ENCODE assay signal across 1 cellular context in genomic region chr16:85420501-85421337, GRCh38.
TF ChIP-seq lines count a peak whose summit lies in the region.

No MANE protein-coding gene starts in this region.

TF ChIP-seq in HepG2, 621 proteins besides CTCF, POLR2A, EP300 and RAD21 (continued from another document and continues in another):
- TF ChIP-seq BCLAF1 (IDR thresholded peaks at IDR 0.05): no peak
- TF ChIP-seq, protein P1, sequence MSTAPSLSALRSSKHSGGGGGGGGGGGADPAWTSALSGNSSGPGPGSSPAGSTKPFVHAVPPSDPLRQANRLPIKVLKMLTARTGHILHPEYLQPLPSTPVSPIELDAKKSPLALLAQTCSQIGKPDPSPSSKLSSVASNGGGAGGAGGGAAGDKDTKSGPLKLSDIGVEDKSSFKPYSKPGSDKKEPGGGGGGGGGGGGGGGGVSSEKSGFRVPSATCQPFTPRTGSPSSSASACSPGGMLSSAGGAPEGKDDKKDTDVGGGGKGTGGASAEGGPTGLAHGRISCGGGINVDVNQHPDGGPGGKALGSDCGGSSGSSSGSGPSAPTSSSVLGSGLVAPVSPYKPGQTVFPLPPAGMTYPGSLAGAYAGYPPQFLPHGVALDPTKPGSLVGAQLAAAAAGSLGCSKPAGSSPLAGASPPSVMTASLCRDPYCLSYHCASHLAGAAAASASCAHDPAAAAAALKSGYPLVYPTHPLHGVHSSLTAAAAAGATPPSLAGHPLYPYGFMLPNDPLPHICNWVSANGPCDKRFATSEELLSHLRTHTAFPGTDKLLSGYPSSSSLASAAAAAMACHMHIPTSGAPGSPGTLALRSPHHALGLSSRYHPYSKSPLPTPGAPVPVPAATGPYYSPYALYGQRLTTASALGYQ (CRISPR knock-in tag; IDR thresholded peaks at IDR 0.05): no peak; the same call in 1 of the 2 replicates
- TF ChIP-seq ZNF484 (CRISPR knock-in tag; IDR thresholded peaks at IDR 0.05; ENCODE audit: borderline replicate concordance, low read depth): no peak; the same call in 1 of the 2 replicates
- TF ChIP-seq IRF9 (CRISPR knock-in tag; IDR thresholded peaks at IDR 0.05; ENCODE audit: borderline replicate concordance): peak; percentile 78; the same call in 1 of the 2 replicates
- TF ChIP-seq ZNF12 (CRISPR knock-in tag; IDR thresholded peaks at IDR 0.05): 0 out of 2 replicates have a peak, but pooled peaks have one; percentile 18
- TF ChIP-seq HNF1B (CRISPR knock-in tag; IDR thresholded peaks at IDR 0.05): 0 out of 2 replicates have a peak, but pooled peaks have one; percentile 19
- peak; percentile 55 for TF ChIP-seq MLX (CRISPR knock-in tag; IDR thresholded peaks at IDR 0.05)
- peak; percentile 85 for TF ChIP-seq USF2 (IDR thresholded peaks at IDR 0.05; ENCODE audit: low read depth, low read length)
- peak; percentile 95 for TF ChIP-seq USF2 (CRISPR knock-in tag; IDR thresholded peaks at IDR 0.05; ENCODE audit: borderline replicate concordance)
- TF ChIP-seq ASH2L (IDR thresholded peaks at IDR 0.05; ENCODE audit: insufficient read length, low read depth, low read length): no peak
- no peak for TF ChIP-seq TRAFD1 (CRISPR knock-in tag; IDR thresholded peaks at IDR 0.05; ENCODE audit: borderline replicate concordance)
- no peak for TF ChIP-seq ZNF3 (CRISPR knock-in tag; IDR thresholded peaks at IDR 0.05)
- TF ChIP-seq, protein P2, sequence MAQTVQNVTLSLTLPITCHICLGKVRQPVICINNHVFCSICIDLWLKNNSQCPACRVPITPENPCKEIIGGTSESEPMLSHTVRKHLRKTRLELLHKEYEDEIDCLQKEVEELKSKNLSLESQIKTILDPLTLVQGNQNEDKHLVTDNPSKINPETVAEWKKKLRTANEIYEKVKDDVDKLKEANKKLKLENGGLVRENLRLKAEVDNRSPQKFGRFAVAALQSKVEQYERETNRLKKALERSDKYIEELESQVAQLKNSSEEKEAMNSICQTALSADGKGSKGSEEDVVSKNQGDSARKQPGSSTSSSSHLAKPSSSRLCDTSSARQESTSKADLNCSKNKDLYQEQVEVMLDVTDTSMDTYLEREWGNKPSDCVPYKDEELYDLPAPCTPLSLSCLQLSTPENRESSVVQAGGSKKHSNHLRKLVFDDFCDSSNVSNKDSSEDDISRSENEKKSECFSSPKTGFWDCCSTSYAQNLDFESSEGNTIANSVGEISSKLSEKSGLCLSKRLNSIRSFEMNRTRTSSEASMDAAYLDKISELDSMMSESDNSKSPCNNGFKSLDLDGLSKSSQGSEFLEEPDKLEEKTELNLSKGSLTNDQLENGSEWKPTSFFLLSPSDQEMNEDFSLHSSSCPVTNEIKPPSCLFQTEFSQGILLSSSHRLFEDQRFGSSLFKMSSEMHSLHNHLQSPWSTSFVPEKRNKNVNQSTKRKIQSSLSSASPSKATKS (CRISPR knock-in tag; IDR thresholded peaks at IDR 0.05): no peak; the same call in 1 of the 2 replicates
- no peak for TF ChIP-seq ZNF570 (CRISPR knock-in tag; IDR thresholded peaks at IDR 0.05; ENCODE audit: borderline replicate concordance)
- no peak for TF ChIP-seq ZC3H4 (CRISPR knock-in tag; IDR thresholded peaks at IDR 0.05; ENCODE audit: borderline replicate concordance)
- TF ChIP-seq CHD2 (IDR thresholded peaks at IDR 0.05; ENCODE audit: low read depth, low read length): peak; percentile 25; the same call in 1 of the 2 replicates
- peak; percentile 38; the same call in 1 of the 2 replicates for TF ChIP-seq ZNF567 (CRISPR knock-in tag; IDR thresholded peaks at IDR 0.05; ENCODE audit: borderline replicate concordance)
- TF ChIP-seq ZNF644 (CRISPR knock-in tag; IDR thresholded peaks at IDR 0.05; ENCODE audit: low read depth): no peak
- TF ChIP-seq SRY (CRISPR knock-in tag; IDR thresholded peaks at IDR 0.05): no peak; the same call in 1 of the 2 replicates
- TF ChIP-seq ZNF713 (CRISPR knock-in tag; IDR thresholded peaks at IDR 0.05): 0 out of 2 replicates have a peak, but pooled peaks have one; percentile 90
- TF ChIP-seq PITX1 (CRISPR knock-in tag; IDR thresholded peaks at IDR 0.05): peak; percentile 76
- TF ChIP-seq RBM22 (optimal IDR thresholded peaks at IDR 0.05; ENCODE audit: low read length): no peak
- TF ChIP-seq AHDC1 (CRISPR knock-in tag; IDR thresholded peaks at IDR 0.05; ENCODE audit: borderline replicate concordance): 0 out of 2 replicates have a peak, but pooled peaks have one; percentile 22
- TF ChIP-seq GZF1 (CRISPR knock-in tag; IDR thresholded peaks at IDR 0.05): 0 out of 2 replicates have a peak, but pooled peaks have one; percentile 47
- peak; percentile 72; the same call in 1 of the 2 replicates for TF ChIP-seq ZNF891 (CRISPR knock-in tag; IDR thresholded peaks at IDR 0.05)
- TF ChIP-seq ZNF883 (CRISPR knock-in tag; IDR thresholded peaks at IDR 0.05; ENCODE audit: not compliant biosample characterization): peak; percentile 80
- TF ChIP-seq ZNF18 (CRISPR knock-in tag; IDR thresholded peaks at IDR 0.05; ENCODE audit: insufficient replicate concordance): peak; percentile 66
- TF ChIP-seq, protein P3, sequence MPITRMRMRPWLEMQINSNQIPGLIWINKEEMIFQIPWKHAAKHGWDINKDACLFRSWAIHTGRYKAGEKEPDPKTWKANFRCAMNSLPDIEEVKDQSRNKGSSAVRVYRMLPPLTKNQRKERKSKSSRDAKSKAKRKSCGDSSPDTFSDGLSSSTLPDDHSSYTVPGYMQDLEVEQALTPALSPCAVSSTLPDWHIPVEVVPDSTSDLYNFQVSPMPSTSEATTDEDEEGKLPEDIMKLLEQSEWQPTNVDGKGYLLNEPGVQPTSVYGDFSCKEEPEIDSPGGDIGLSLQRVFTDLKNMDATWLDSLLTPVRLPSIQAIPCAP (CRISPR knock-in tag; IDR thresholded peaks at IDR 0.05; ENCODE audit: low read depth): no peak
- peak; percentile 25; the same call in 1 of the 2 replicates for TF ChIP-seq ZNF782 (CRISPR knock-in tag; IDR thresholded peaks at IDR 0.05; ENCODE audit: borderline replicate concordance)
- no peak for TF ChIP-seq ZBTB3 (CRISPR knock-in tag; IDR thresholded peaks at IDR 0.05; ENCODE audit: borderline replicate concordance, low read depth)
